In the genomic region with DNA sequence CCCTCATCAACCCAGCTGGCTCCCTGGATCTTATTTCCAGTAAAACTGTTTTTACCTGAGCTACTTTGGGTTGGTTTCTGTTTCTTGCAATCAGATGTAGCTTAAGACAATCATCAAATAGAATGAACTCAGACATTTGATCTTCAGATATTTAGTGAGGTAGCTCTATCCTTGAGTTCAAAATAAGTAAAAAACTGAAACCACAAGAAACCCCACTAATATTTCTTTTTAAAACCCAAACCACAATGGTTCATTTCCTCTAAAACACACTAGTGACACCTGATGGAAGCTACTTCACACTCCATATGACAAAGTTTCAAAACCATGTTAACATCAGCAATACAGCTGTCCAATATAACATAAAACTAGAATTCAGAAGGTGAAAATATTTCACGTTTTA, we compare ENCODE assay signal across 9 cellular contexts. TPM values are rescaled to one million over a fixed set of nuclear protein-coding genes. Genes with fewer than 3 reads are reported as not detected.
DNase-seq lines count a peak whose midpoint lies in the region; ATAC-seq, FAIRE-seq and TF ChIP-seq lines count a peak whose summit lies in the region.
"Had no signal": no experiment of that assay in that cellular context is flagged by ENCODE, and none has a peak within 500 bp of the region (broad histone marks: within the 10 kb centered on the region; RNA-seq: fewer than 3 reads in every experiment).

No MANE protein-coding gene starts in this region.

- SMC1A ChIA-PET in GM12878 (lab: Charles Lee; ENCODE audit: uncharacterized antibody, unreplicated experiment): interaction anchor here (0.7 to 2.6 kb wide), 31 partner anchors 9 to 516 kb away, joined by 3 to 14 read pairs (median 4); no protein-coding TSS in a partner anchor

- no peaks in the 10 kb centered on the region; the same call in 1 of the 2 replicates for H3K79me2 ChIP-seq in GM12878 (ENCODE audit: control insufficient read depth, insufficient read depth, low read length)

- BruUV-seq in GM12878 (replicated peaks; lab: Mats Ljungman, UMichigan): no TSS peak

- H3K27me3 ChIP-seq in GM12878 (replicated peaks in 1 of 2; ENCODE audit: control insufficient read depth in 2 of 2, insufficient read depth in 2 of 2, low read length in 1 of 2): no peaks in the 10 kb centered on the region

- no peaks in the 10 kb centered on the region for H4K20me1 ChIP-seq in GM12878 (ENCODE audit: control insufficient read depth, insufficient read depth)

- no peak for TF ChIP-seq POLR2A in GM12878 (IDR thresholded peaks at IDR 0.05; ENCODE audit: low read depth, low read length)

- peaks cover 2 to 10% of the 10 kb centered on the region in 2 experiments for H3K36me3 ChIP-seq in GM12878 (ENCODE audit: control insufficient read depth in 2 of 2, insufficient read depth in 2 of 2, low read length in 1 of 2)

- RAD21 ChIA-PET in GM12878 (lab: Charles Lee; ENCODE audit: unreplicated experiment): interaction anchor here (0.9 to 2.8 kb wide), 18 partner anchors 9 to 368 kb away, joined by 3 to 19 read pairs (median 5); no protein-coding TSS in a partner anchor

- 0 out of 4 replicates have a peak, but pooled peaks of 1 of the 2 experiments have one; percentile 37 for TF ChIP-seq EP300 in GM12878 (IDR thresholded peaks at IDR 0.05; ENCODE audit: borderline replicate concordance in 1 of 2, control insufficient read depth in 1 of 2, low read depth in 2 of 2, low read length in 2 of 2)

- TF ChIP-seq CTCF in GM12864 (IDR thresholded peaks at IDR 0.05; ENCODE audit: low read depth, low read length, missing control alignments) (peak; percentile 29), GM12878 (IDR thresholded peaks at IDR 0.05 in 2 of 3, conservative IDR thresholded peaks at IDR 0.05 in 1 of 3; ENCODE audit: control insufficient read depth in 2 of 3, extremely low read depth in 1 of 3, insufficient read depth in 1 of 3, low read depth in 3 of 3, low read length in 3 of 3) (peak; percentile 33 to 51 (median 43); a peak in 5 of 6 replicates)

- 0% methylated on average over 1 of the region's 1 CpG for WGBS in GM12878 (ENCODE audit: insufficient coverage, insufficient replicate concordance, low lambda C conversion rate, missing lambda C conversion rate)

- DNase-seq in GM12864 (ENCODE audit: low read depth) (peak; percentile 34), GM12878 (ENCODE audit: low read depth, low spot score) (peak; percentile 26), HUDEP-2 (lab: John Stamatoyannopoulos, UW; ENCODE audit: unreplicated experiment in 76 of 76) (no peak), left lobe of liver (ENCODE audit: low spot score) (no peak), cerebellar nuclear complex (lab: John Stamatoyannopoulos, UW) (no peak), NCI-H510A treated with DMSO at 0.1 percent for 48 hours (lab: John Stamatoyannopoulos, UW) (no peak)
- DNase-seq: activated CD4-positive, alpha-beta T cell treated with anti-CD3 and anti-CD28 coated beads for 4 hours had no signal

- TF ChIP-seq RAD21 in GM12878 (IDR thresholded peaks at IDR 0.05; ENCODE audit: insufficient read depth, low read depth, low read length): peak; percentile 80

- ATAC-seq in GM19397 (IDR thresholded peaks at IDR 0.05; ENCODE audit: unreplicated experiment) (peak; percentile 56), HG03135 (IDR thresholded peaks at IDR 0.05; ENCODE audit: unreplicated experiment) (peak; percentile 74), GM12878 (peak; percentile 90), left lobe of liver (no peak)

- intact Hi-C loops in GM12878 (cut with micrococcal nuclease; ENCODE audit: unreplicated experiment): loop anchor here (2.0 to 5.0 kb wide), 4 partner anchors 47 to 367 kb away; no protein-coding TSS in a partner anchor

- H3K9ac ChIP-seq in GM12878 (ENCODE audit: control insufficient read depth, insufficient read depth, low read length): no peak overlapping the region

- no peak overlapping the region for H2AFZ ChIP-seq in GM12878 (ENCODE audit: control insufficient read depth, low read depth, low read length)

- H3K27ac ChIP-seq in GM12878 (ENCODE audit: control insufficient read depth, insufficient read depth): no peak overlapping the region

- H3K4me1 ChIP-seq in GM12878 (ENCODE audit: control insufficient read depth, insufficient read depth, low read length): peaks cover 15% of the 10 kb centered on the region

- POLR2A ChIA-PET in GM12878 (lab: Charles Lee): interaction anchor here (0.5 to 1.5 kb wide), 4 partner anchors 32 to 585 kb away, joined by 3 to 4 read pairs (median 3); no protein-coding TSS in a partner anchor

- CTCF ChIA-PET in GM12878 (lab: Yijun Ruan, JAX): interaction anchor here (0.5 to 3.1 kb wide), 38 partner anchors 8 to 376 kb away, joined by 3 to 29 read pairs (median 5); no protein-coding TSS in a partner anchor

- H3K4me2 ChIP-seq in GM12878 (ENCODE audit: control insufficient read depth, insufficient read depth): peak overlapping the region; percentile 5; the same call in 1 of the 2 replicates

- in situ Hi-C loops in GM12878 (cut with MboI): no loop called here

- no peak for FAIRE-seq in GM12878 (lab: Jason Lieb, UNC)

- H3K4me3 ChIP-seq in GM12864 (ENCODE audit: low read depth, low read length) (no peak overlapping the region), GM12878 (no peak overlapping the region)

- H3K9me3 ChIP-seq in GM12878 (replicated peaks; ENCODE audit: control insufficient read depth, insufficient read depth, low read length): no peaks in the 10 kb centered on the region

TF ChIP-seq in GM12878, 131 proteins besides CTCF, POLR2A, EP300 and RAD21 (continues in another document):
- TF ChIP-seq, protein P1, sequence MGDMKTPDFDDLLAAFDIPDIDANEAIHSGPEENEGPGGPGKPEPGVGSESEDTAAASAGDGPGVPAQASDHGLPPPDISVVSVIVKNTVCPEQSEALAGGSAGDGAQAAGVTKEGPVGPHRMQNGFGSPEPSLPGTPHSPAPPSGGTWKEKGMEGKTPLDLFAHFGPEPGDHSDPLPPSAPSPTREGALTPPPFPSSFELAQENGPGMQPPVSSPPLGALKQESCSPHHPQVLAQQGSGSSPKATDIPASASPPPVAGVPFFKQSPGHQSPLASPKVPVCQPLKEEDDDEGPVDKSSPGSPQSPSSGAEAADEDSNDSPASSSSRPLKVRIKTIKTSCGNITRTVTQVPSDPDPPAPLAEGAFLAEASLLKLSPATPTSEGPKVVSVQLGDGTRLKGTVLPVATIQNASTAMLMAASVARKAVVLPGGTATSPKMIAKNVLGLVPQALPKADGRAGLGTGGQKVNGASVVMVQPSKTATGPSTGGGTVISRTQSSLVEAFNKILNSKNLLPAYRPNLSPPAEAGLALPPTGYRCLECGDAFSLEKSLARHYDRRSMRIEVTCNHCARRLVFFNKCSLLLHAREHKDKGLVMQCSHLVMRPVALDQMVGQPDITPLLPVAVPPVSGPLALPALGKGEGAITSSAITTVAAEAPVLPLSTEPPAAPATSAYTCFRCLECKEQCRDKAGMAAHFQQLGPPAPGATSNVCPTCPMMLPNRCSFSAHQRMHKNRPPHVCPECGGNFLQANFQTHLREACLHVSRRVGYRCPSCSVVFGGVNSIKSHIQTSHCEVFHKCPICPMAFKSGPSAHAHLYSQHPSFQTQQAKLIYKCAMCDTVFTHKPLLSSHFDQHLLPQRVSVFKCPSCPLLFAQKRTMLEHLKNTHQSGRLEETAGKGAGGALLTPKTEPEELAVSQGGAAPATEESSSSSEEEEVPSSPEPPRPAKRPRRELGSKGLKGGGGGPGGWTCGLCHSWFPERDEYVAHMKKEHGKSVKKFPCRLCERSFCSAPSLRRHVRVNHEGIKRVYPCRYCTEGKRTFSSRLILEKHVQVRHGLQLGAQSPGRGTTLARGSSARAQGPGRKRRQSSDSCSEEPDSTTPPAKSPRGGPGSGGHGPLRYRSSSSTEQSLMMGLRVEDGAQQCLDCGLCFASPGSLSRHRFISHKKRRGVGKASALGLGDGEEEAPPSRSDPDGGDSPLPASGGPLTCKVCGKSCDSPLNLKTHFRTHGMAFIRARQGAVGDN (IDR thresholded peaks at IDR 0.05): no peak
- TF ChIP-seq RAD51 (IDR thresholded peaks at IDR 0.05) (peak; percentile 35; the same call in 1 of the 2 replicates), SIX5 (IDR thresholded peaks at IDR 0.05; ENCODE audit: low read depth, low read length, severe bottlenecking) (peak; percentile 2), SMC3 (IDR thresholded peaks at IDR 0.05; ENCODE audit: borderline replicate concordance, low read length) (peak; percentile 41; the same call in 1 of the 2 replicates), FOXM1 (IDR thresholded peaks at IDR 0.05; ENCODE audit: low read depth, low read length) (peak; percentile 19; the same call in 1 of the 2 replicates), MEF2A (IDR thresholded peaks at IDR 0.05; ENCODE audit: insufficient read depth, low read depth, low read length) (0 out of 2 replicates have a peak, but pooled peaks have one; percentile 38)
- TF ChIP-seq, protein P2, sequence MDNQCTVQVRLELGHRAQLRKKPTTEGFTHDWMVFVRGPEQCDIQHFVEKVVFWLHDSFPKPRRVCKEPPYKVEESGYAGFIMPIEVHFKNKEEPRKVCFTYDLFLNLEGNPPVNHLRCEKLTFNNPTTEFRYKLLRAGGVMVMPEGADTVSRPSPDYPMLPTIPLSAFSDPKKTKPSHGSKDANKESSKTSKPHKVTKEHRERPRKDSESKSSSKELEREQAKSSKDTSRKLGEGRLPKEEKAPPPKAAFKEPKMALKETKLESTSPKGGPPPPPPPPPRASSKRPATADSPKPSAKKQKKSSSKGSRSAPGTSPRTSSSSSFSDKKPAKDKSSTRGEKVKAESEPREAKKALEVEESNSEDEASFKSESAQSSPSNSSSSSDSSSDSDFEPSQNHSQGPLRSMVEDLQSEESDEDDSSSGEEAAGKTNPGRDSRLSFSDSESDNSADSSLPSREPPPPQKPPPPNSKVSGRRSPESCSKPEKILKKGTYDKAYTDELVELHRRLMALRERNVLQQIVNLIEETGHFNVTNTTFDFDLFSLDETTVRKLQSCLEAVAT (IDR thresholded peaks at IDR 0.05): peak; percentile 41; the same call in 1 of the 2 replicates

RNA-seq across cellular contexts. Expression of a gene that starts 37.8 kb away (rescaled TPM):
- not detected in 2 replicates for total RNA-seq in GM12878 (2013; cell fraction: nucleolus; rRNA removed)
- 0.49 TPM in 1 of 2 replicates, not detected in the other for total RNA-seq in GM12878 (2014; rRNA removed)
- not detected in 2 replicates for total RNA-seq in GM12878 (2014; rRNA removed; fragmentation: Illumina TruSeq; extraction: Trizol)
- not detected in 2 replicates for total RNA-seq in GM12878 (2021)
- polyA plus RNA-seq in GM12878 (2011; ENCODE audit: low read depth): not detected
- not detected in 2 replicates for polyA plus RNA-seq in GM12878 (2011; rRNA removed)
- not detected in 2 replicates for polyA plus RNA-seq in GM12878 (2011; cell fraction: cytosol; rRNA removed)
- polyA plus RNA-seq in GM12878 (2011; cell fraction: nucleus; rRNA removed): not detected in 2 replicates
- not detected in 2 replicates for polyA plus RNA-seq in GM12878 (2012)
- polyA plus RNA-seq in GM12878 (2014; fragmentation: Illumina TruSeq; extraction: Trizol): not detected in 2 replicates
- not detected for polyA plus RNA-seq in GM12878 (2014; fragmentation: Nextera tagmentation; extraction: Ambion mirVana)
- polyA plus RNA-seq in GM12878 (2014; rRNA removed): not detected in 2 replicates
- polyA plus RNA-seq in GM12878 (2016; fragmentation: Nextera tagmentation; extraction: Ambion mirVana): not detected
- polyA minus RNA-seq in GM12878 (2011; rRNA and poly(A)+ RNA removed): not detected in 2 replicates
- polyA minus RNA-seq in GM12878 (2011; cell fraction: cytosol; rRNA and poly(A)+ RNA removed): not detected in 2 replicates
- not detected in 2 replicates for polyA minus RNA-seq in GM12878 (2011; cell fraction: nucleus; rRNA and poly(A)+ RNA removed)
- not detected for total RNA-seq in left lobe of liver

Comparison
In these comparisons a context has a peak if more than half of its experiments do, and no peak if none do; other contexts are left out.
1. DNase-seq: peak in GM12864 (single experiment) and GM12878 (single experiment); none in HUDEP-2 (0 of 76), left lobe of liver (single experiment), cerebellar nuclear complex (0 of 2) and NCI-H510A treated with DMSO at 0.1 percent for 48 hours (single experiment).